In genomic region chr11:94665116-94665659, GRCh38 we compare ENCODE assay signal across 26 cellular contexts.
DNase-seq lines count a peak whose midpoint lies in the region; ATAC-seq and TF ChIP-seq lines count a peak whose summit lies in the region.
"Had no signal": no experiment of that assay in that cellular context is flagged by ENCODE, and none has a peak within 500 bp of the region (broad histone marks: within the 10 kb centered on the region; RNA-seq: fewer than 3 reads in every experiment).

No MANE protein-coding gene starts in this region.

- H3K4me2 ChIP-seq in hepatocyte (no peak overlapping the region), neuronal stem cell (ENCODE audit: insufficient read depth, low read length, poor library complexity, severe bottlenecking) (no peak overlapping the region)

- no peak overlapping the region for H2AK5ac ChIP-seq in neuronal stem cell (ENCODE audit: low read depth, low read length)

- peak overlapping the region; percentile 31 for H3K18ac ChIP-seq in neuronal stem cell (ENCODE audit: low read length)

- no peak overlapping the region for H4K91ac ChIP-seq in neuronal stem cell (ENCODE audit: low read depth, low read length, poor library complexity)

- DNase-seq in DMS79 treated with DMSO at 0.1 percent for 48 hours (lab: John Stamatoyannopoulos, UW) = peak; percentile 23
- no peak for DNase-seq in DMS79 (lab: John Stamatoyannopoulos, UW)
- no peak for DNase-seq in hepatocyte (ENCODE audit: low spot score)
- no peak for DNase-seq in neuronal stem cell (ENCODE audit: low spot score)
- DNase-seq in GM03348 (ENCODE audit: low spot score) = no peak
- no peak for DNase-seq in NCI-H524 (lab: John Stamatoyannopoulos, UW)
- no peak for DNase-seq in nucleus accumbens (lab: John Stamatoyannopoulos, UW)
- DNase-seq: CD8-positive, alpha-beta T cell; HFFc6; Kasumi-1; MV-4-11; NCI-H1105; NCI-H1436 treated with DMSO at 0.1 percent for 48 hours; NCI-H187 treated with DMSO at 0.1 percent for 48 hours; NCI-H2171 treated with DMSO at 0.1 percent for 48 hours; NCI-H524 treated with DMSO at 0.1 percent for 48 hours; NCI-H774; SHP77 had no signal

- no peaks in the 10 kb centered on the region for H3K27me3 ChIP-seq in hepatocyte
- H3K27me3 ChIP-seq in neuronal stem cell (ENCODE audit: control insufficient read depth in 3 of 3, insufficient read depth in 3 of 3, low read depth in 1 of 3, low read length in 3 of 3) = no peaks in the 10 kb centered on the region

- no peaks in the 10 kb centered on the region for H3K36me3 ChIP-seq in hepatocyte (replicated peaks; ENCODE audit: insufficient read depth, low read depth)
- H3K36me3 ChIP-seq in neuronal stem cell (replicated peaks in 1 of 2; ENCODE audit: control insufficient read depth in 2 of 2, insufficient read depth in 2 of 2, low read length in 2 of 2) = no peaks in the 10 kb centered on the region
- H3K36me3 ChIP-seq: HAP-1 had no signal

- H4K20me1 ChIP-seq in hepatocyte (ENCODE audit: insufficient read depth, poor library complexity, severe bottlenecking) = no peaks in the 10 kb centered on the region

- no peaks in the 10 kb centered on the region for H3K9me2 ChIP-seq in hepatocyte (replicated peaks; ENCODE audit: insufficient read depth)

- ATAC-seq in HG02870 (IDR thresholded peaks at IDR 0.05; ENCODE audit: unreplicated experiment) = no peak
- ATAC-seq: CD8-positive, alpha-beta T cell; Panc1 had no signal

- H3K4me1 ChIP-seq in hepatocyte (ENCODE audit: insufficient read depth) (no peaks in the 10 kb centered on the region), neuronal stem cell (ENCODE audit: control insufficient read depth in 2 of 2, insufficient read depth in 1 of 2, low read depth in 1 of 2, low read length in 2 of 2) (peaks cover 0 to 4% of the 10 kb centered on the region in 2 donors)
- H3K4me1 ChIP-seq: HAP-1 had no signal

- H3K27ac ChIP-seq in hepatocyte (peak overlapping the region; percentile 42), neuronal stem cell (replicated peaks; ENCODE audit: low read length) (no peak overlapping the region)
- H3K27ac ChIP-seq: 22Rv1, C4-2B, HL-60, RWPE1 had no signal

- H3K4me3 ChIP-seq in hepatocyte (no peak overlapping the region), neuronal stem cell (ENCODE audit: low read length in 2 of 2) (no peak overlapping the region)
- H3K4me3 ChIP-seq: HAP-1 had no signal

- WGBS in hepatocyte (ENCODE audit: low lambda C conversion rate, missing lambda C conversion rate) = 83% methylated on average over 4 of the region's 4 CpGs
- no CpG with 5 or more reads among the region's 4 CpGs for WGBS in neuronal stem cell (ENCODE audit: extremely low coverage in 2 of 2, insufficient read length in 2 of 2, insufficient replicate concordance in 1 of 2), 2 donors

- H2BK120ac ChIP-seq in neuronal stem cell (ENCODE audit: low read depth, low read length) = no peak overlapping the region

- no peak overlapping the region for H3K9ac ChIP-seq in neuronal stem cell (ENCODE audit: low read depth, low read length, poor library complexity)

- no peaks in the 10 kb centered on the region for H3K9me3 ChIP-seq in hepatocyte (ENCODE audit: low read depth)
- H3K9me3 ChIP-seq in neuronal stem cell (replicated peaks in 1 of 2; ENCODE audit: control insufficient read depth in 2 of 2, insufficient read depth in 1 of 2, low read depth in 1 of 2, low read length in 2 of 2) = peaks cover 0 to 3% of the 10 kb centered on the region in 2 donors
- H3K9me3 ChIP-seq: Caco-2, HAP-1 had no signal

- H3K23ac ChIP-seq in neuronal stem cell (ENCODE audit: low read depth, low read length, poor library complexity) = no peak overlapping the region

- no peak for TF ChIP-seq CTCF in hepatocyte (IDR thresholded peaks at IDR 0.05; ENCODE audit: poor library complexity)

- no peak overlapping the region for H4K8ac ChIP-seq in neuronal stem cell (ENCODE audit: low read depth, low read length)

- H3K14ac ChIP-seq in neuronal stem cell (ENCODE audit: low read length) = no peak overlapping the region

- H2AFZ ChIP-seq in hepatocyte = no peak overlapping the region
- H2AFZ ChIP-seq in neuronal stem cell (ENCODE audit: low read length) = no peak overlapping the region

- H3K79me2 ChIP-seq in hepatocyte = no peaks in the 10 kb centered on the region

- no peak overlapping the region for H2BK5ac ChIP-seq in neuronal stem cell (ENCODE audit: low read length)

- no peak overlapping the region for H3K4ac ChIP-seq in neuronal stem cell (ENCODE audit: low read length)

- no peak overlapping the region for H2BK15ac ChIP-seq in neuronal stem cell (ENCODE audit: low read length)

- H2BK12ac ChIP-seq in neuronal stem cell (ENCODE audit: low read length) = no peak overlapping the region

- no peaks in the 10 kb centered on the region for H3K79me1 ChIP-seq in neuronal stem cell (ENCODE audit: low read depth, low read length)
